ENCODE assay signal across 1 cellular context in genomic region chr11:120180571-120181445, GRCh38.
TF ChIP-seq lines count a peak whose summit lies in the region.

No MANE protein-coding gene starts in this region.

TF ChIP-seq in HepG2, 621 proteins besides CTCF, POLR2A, EP300 and RAD21 (continued from another document):
- TF ChIP-seq PRDM15 (CRISPR knock-in tag; IDR thresholded peaks at IDR 0.05), result no peak
- no peak for TF ChIP-seq ZNF18 (CRISPR knock-in tag; IDR thresholded peaks at IDR 0.05; ENCODE audit: insufficient replicate concordance)
- no peak for TF ChIP-seq SIN3A (IDR thresholded peaks at IDR 0.05; ENCODE audit: borderline replicate concordance, low read depth, low read length)
- no peak for TF ChIP-seq ZNF737 (CRISPR knock-in tag; IDR thresholded peaks at IDR 0.05; ENCODE audit: borderline replicate concordance)
- TF ChIP-seq ZNF326 (CRISPR knock-in tag; IDR thresholded peaks at IDR 0.05; ENCODE audit: borderline replicate concordance), result no peak
- TF ChIP-seq MXI1 (IDR thresholded peaks at IDR 0.05; ENCODE audit: borderline replicate concordance, low read depth, low read length), result no peak
- TF ChIP-seq ZNF282 (IDR thresholded peaks at IDR 0.05; ENCODE audit: partially characterized antibody), result no peak
- TF ChIP-seq HDAC6 (IDR thresholded peaks at IDR 0.05; ENCODE audit: low read depth, low read length), result no peak
- peak; percentile 29; the same call in 1 of the 2 replicates for TF ChIP-seq ZBTB38 (CRISPR knock-in tag; IDR thresholded peaks at IDR 0.05)
- no peak for TF ChIP-seq HIVEP1 (CRISPR knock-in tag; IDR thresholded peaks at IDR 0.05)
- TF ChIP-seq TIGD3 (CRISPR knock-in tag; IDR thresholded peaks at IDR 0.05; ENCODE audit: borderline replicate concordance), result no peak
TF ChIP-seq in HepG2: peak in this region for 9.
